37 cellular contexts compared by ENCODE assay signal in the genomic region with DNA sequence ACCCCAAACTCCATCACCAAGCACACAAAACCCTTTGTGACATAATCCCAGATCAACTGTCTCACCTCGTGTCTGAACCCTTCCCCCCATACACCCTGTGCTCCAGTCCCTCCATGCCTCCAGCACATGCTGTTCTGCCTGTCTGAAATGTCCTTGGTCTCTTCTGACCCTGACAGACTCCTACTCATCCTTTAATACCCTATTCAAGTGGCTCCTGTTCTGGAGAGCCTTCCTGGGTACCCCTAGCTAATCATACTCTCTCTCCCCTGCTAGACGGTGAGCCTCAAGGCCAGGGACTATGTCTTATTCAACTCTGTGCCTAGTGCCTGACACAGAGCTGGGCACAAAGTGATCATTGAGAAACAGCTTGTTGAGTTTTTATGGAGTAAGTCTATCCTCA.
"Had no signal": no experiment of that assay in that cellular context is flagged by ENCODE, and none has a peak within 500 bp of the region (broad histone marks: within the 10 kb centered on the region; RNA-seq: fewer than 3 reads in every experiment).

No MANE protein-coding gene starts in this region.

- H3K4me3 ChIP-seq: MG63, SJCRH30, SK-N-MC had no signal

- H3K27ac ChIP-seq: SJCRH30, SK-N-MC, VCaP had no signal

- H3K4me1 ChIP-seq: SJCRH30 had no signal

- DNase-seq: activated CD4-positive, alpha-beta memory T cell treated with anti-CD3 and anti-CD28 coated beads, Interleukin-2, amount 10 ng/mL, durations not matched to agents 7 days and 5 days; activated CD4-positive, alpha-beta T cell treated with anti-CD3 and anti-CD28 coated beads for 1 hour; activated CD4-positive, alpha-beta T cell treated with anti-CD3 and anti-CD28 coated beads for 48 hours; activated CD4-positive, CD25-positive, alpha-beta regulatory T cell; activated CD8-positive, alpha-beta memory T cell treated with anti-CD3 and anti-CD28 coated beads for 24 hours; activated CD8-positive, alpha-beta memory T cell treated with anti-CD3 and anti-CD28 coated beads, Interleukin-2, amount 10 ng/mL, durations not matched to agents 7 days and 5 days; activated CD8-positive, alpha-beta memory T cell treated with anti-CD3 and anti-CD28 coated beads, Interleukin-2, amount 50 U/mL, for 48 hours; activated effector memory CD4-positive, alpha-beta T cell treated with Interleukin-2 at 50 U/mL for 16 hours; activated naive CD4-positive, alpha-beta T cell treated with anti-CD3 and anti-CD28 coated beads, Interleukin-2, amount 10 ng/mL, durations not matched to agents 7 days and 5 days; activated naive CD8-positive, alpha-beta T cell treated with anti-CD3 and anti-CD28 coated beads, Interleukin-2, amount 50 U/mL, for 24 hours; activated T-cell treated with anti-CD3 and anti-CD28 coated beads, Interleukin-2, amount 50 U/mL, for 48 hours; anterior cingulate cortex; caudate nucleus; cerebellar nuclear complex; Kasumi-1; KG1; MG63; NCI-H1048; NCI-H1105 treated with DMSO at 0.1 percent for 48 hours; NCI-H1436; NCI-H1694; NCI-H1930; NCI-H2081 treated with DMSO at 0.1 percent for 48 hours; NCI-H226; NCI-H524; NCI-H69; NK-92 treated with Interleukin-12 subunit alpha and Interleukin-12 subunit beta, amount 100 ng/mL, for 24 hours; OCI-M1; SHP77; SJCRH30; T-helper 1 cell; T-helper 2 cell; T-helper 9 cell had no signal

- ATAC-seq: activated CD8-positive, alpha-beta memory T cell treated with anti-CD3 and anti-CD28 coated beads, Interleukin-2, amount 10 ng/mL, durations not matched to agents 7 days and 5 days; activated naive CD8-positive, alpha-beta T cell treated with anti-CD3 and anti-CD28 coated beads, Interleukin-2, amount 50 U/mL, for 24 hours; Panc1 had no signal

- H3K36me3 ChIP-seq: MG63, SJCRH30 had no signal

- H3K27me3 ChIP-seq: MG63, SJCRH30 had no signal

- H3K9me3 Mint-ChIP-seq: activated CD4-positive, alpha-beta memory T cell treated with anti-CD3 and anti-CD28 coated beads, Interleukin-2, amount 10 ng/mL, durations not matched to agents 7 days and 5 days; activated naive CD4-positive, alpha-beta T cell treated with anti-CD3 and anti-CD28 coated beads, Interleukin-2, amount 10 ng/mL, durations not matched to agents 7 days and 5 days; activated naive CD8-positive, alpha-beta T cell treated with anti-CD3 and anti-CD28 coated beads, Interleukin-2, amount 50 U/mL, for 24 hours had no signal

- H3K36me3 Mint-ChIP-seq: activated CD8-positive, alpha-beta memory T cell treated with anti-CD3 and anti-CD28 coated beads, Interleukin-2, amount 10 ng/mL, durations not matched to agents 7 days and 5 days; activated naive CD4-positive, alpha-beta T cell treated with anti-CD3 and anti-CD28 coated beads, Interleukin-2, amount 10 ng/mL, durations not matched to agents 7 days and 5 days; activated naive CD8-positive, alpha-beta T cell had no signal

- H3K27ac Mint-ChIP-seq: activated CD4-positive, alpha-beta memory T cell treated with anti-CD3 and anti-CD28 coated beads, Interleukin-2, amount 10 ng/mL, durations not matched to agents 7 days and 5 days; activated CD8-positive, alpha-beta memory T cell treated with anti-CD3 and anti-CD28 coated beads, Interleukin-2, amount 10 ng/mL, durations not matched to agents 7 days and 5 days; activated naive CD4-positive, alpha-beta T cell treated with anti-CD3 and anti-CD28 coated beads, Interleukin-2, amount 10 ng/mL, durations not matched to agents 7 days and 5 days; activated naive CD8-positive, alpha-beta T cell; activated naive CD8-positive, alpha-beta T cell treated with anti-CD3 and anti-CD28 coated beads, Interleukin-2, amount 50 U/mL, for 24 hours had no signal

- H3K9me3 ChIP-seq: MG63, SJCRH30 had no signal

- H3K4me1 Mint-ChIP-seq: activated CD4-positive, alpha-beta memory T cell treated with anti-CD3 and anti-CD28 coated beads, Interleukin-2, amount 10 ng/mL, durations not matched to agents 7 days and 5 days; activated CD8-positive, alpha-beta memory T cell treated with anti-CD3 and anti-CD28 coated beads, Interleukin-2, amount 10 ng/mL, durations not matched to agents 7 days and 5 days; activated naive CD4-positive, alpha-beta T cell treated with anti-CD3 and anti-CD28 coated beads, Interleukin-2, amount 10 ng/mL, durations not matched to agents 7 days and 5 days; activated naive CD8-positive, alpha-beta T cell treated with anti-CD3 and anti-CD28 coated beads, Interleukin-2, amount 50 U/mL, for 24 hours had no signal

- H3K4me3 Mint-ChIP-seq: activated CD4-positive, alpha-beta memory T cell treated with anti-CD3 and anti-CD28 coated beads, Interleukin-2, amount 10 ng/mL, durations not matched to agents 7 days and 5 days; activated CD8-positive, alpha-beta memory T cell treated with anti-CD3 and anti-CD28 coated beads, Interleukin-2, amount 10 ng/mL, durations not matched to agents 7 days and 5 days; activated naive CD4-positive, alpha-beta T cell treated with anti-CD3 and anti-CD28 coated beads, Interleukin-2, amount 10 ng/mL, durations not matched to agents 7 days and 5 days; activated naive CD8-positive, alpha-beta T cell; activated naive CD8-positive, alpha-beta T cell treated with anti-CD3 and anti-CD28 coated beads, Interleukin-2, amount 50 U/mL, for 24 hours had no signal
